Comparison of ENCODE assay signal across 8 cellular contexts in genomic region chr11:65117206-65118096, GRCh38. TPM values are rescaled to one million over a fixed set of nuclear protein-coding genes. Genes with fewer than 3 reads are reported as not detected.
DNase-seq lines count a peak whose midpoint lies in the region; ATAC-seq and TF ChIP-seq lines count a peak whose summit lies in the region.

ZNHIT2 (minus strand) TSS chr11:65117701; CDS start chr11:65117653, 48 bp downstream.

- H3K4me1 Mint-ChIP-seq in CD4-positive, alpha-beta memory T cell, result peaks cover 17 to 69% (median 42%) of the 10 kb centered on the region in 4 donors
- H3K4me1 Mint-ChIP-seq in activated CD4-positive, alpha-beta memory T cell treated with anti-CD3 and anti-CD28 coated beads, Interleukin-2, amount 10 ng/mL, durations not matched to agents 7 days and 5 days, result peaks cover 69% of the 10 kb centered on the region

- peaks cover 40% of the 10 kb centered on the region for H3K4me1 ChIP-seq in CD4-positive, alpha-beta memory T cell (ENCODE audit: insufficient read depth, low read length)
- H3K4me1 ChIP-seq in right lobe of liver, result peaks cover 0 to 39% (median 22%) of the 10 kb centered on the region in 4 donors

- WGBS in right lobe of liver (ENCODE audit: insufficient coverage, low coverage, low lambda C conversion rate, missing lambda C conversion rate), result 1% methylated on average over 29 of the region's 89 CpGs

- POLR2A ChIA-PET in CD4-positive, alpha-beta memory T cell (lab: Charles Lee; ENCODE audit: partially characterized antibody), result interaction anchor here (0.5 to 15.5 kb wide), 44 partner anchors 9 to 872 kb away, joined by 3 to 320 read pairs (median 4); partner anchors contain the start of genes ARL2, ATG2A, CAPN1 and CDC42BPG
- POLR2A ChIA-PET in activated CD4-positive, alpha-beta memory T cell treated with anti-CD3 and anti-CD28 coated beads, Interleukin-2, amount 10 ng/mL, durations not matched to agents 7 days and 5 days (lab: Charles Lee), result interaction anchor here (0.6 to 4.7 kb wide), 30 partner anchors 9 to 498 kb away, joined by 3 to 49 read pairs (median 4); partner anchors contain the start of genes ARL2, CAPN1, CDCA5 and FAM89B

- H3K27me3 ChIP-seq in CD4-positive, alpha-beta memory T cell (ENCODE audit: insufficient read depth, low read length), result no peaks in the 10 kb centered on the region
- H3K27me3 ChIP-seq in dorsolateral prefrontal cortex, result no peaks in the 10 kb centered on the region
- H3K27me3 ChIP-seq in right lobe of liver, result no peaks in the 10 kb centered on the region

- no peaks in the 10 kb centered on the region for H3K27me3 Mint-ChIP-seq in CD4-positive, alpha-beta memory T cell
- H3K27me3 Mint-ChIP-seq in activated CD4-positive, alpha-beta memory T cell treated with anti-CD3 and anti-CD28 coated beads, Interleukin-2, amount 10 ng/mL, durations not matched to agents 7 days and 5 days, result no peaks in the 10 kb centered on the region

- intact Hi-C loops in CD4-positive, alpha-beta memory T cell (cut with micrococcal nuclease), result loop anchor here (1.0 to 10.0 kb wide), 11 partner anchors 17 to 498 kb away; partner anchors contain the start of genes ATG2A, CDCA5, PCNX3 and RASGRP2
- intact Hi-C loops in dorsolateral prefrontal cortex (cut with DNase I) (loop anchor here (2.0 to 10.0 kb wide), 3 partner anchors 33 to 233 kb away; partner anchors contain the start of genes CDCA5 (in 1 of the 2) and ZFPL1 (in 1 of the 2)), right lobe of liver (cut with DNase I) (no loop called here)

- H3K9me3 Mint-ChIP-seq in CD4-positive, alpha-beta memory T cell, result peaks cover 0 to 1% (median 0%) of the 10 kb centered on the region in 8 donors
- no peaks in the 10 kb centered on the region for H3K9me3 Mint-ChIP-seq in activated CD4-positive, alpha-beta memory T cell treated with anti-CD3 and anti-CD28 coated beads, Interleukin-2, amount 10 ng/mL, durations not matched to agents 7 days and 5 days

- H3K27ac Mint-ChIP-seq in CD4-positive, alpha-beta memory T cell, result peak within 1 kb of the TSS; percentile 95 to 99 (median 97)
- peak within 1 kb of the TSS; percentile 95 for H3K27ac Mint-ChIP-seq in activated CD4-positive, alpha-beta memory T cell treated with anti-CD3 and anti-CD28 coated beads, Interleukin-2, amount 10 ng/mL, durations not matched to agents 7 days and 5 days

- CTCF ChIA-PET in CD4-positive, alpha-beta memory T cell (lab: Charles Lee; ENCODE audit: partially characterized antibody), result interaction anchor here (0.7 to 3.3 kb wide), 13 partner anchors 14 to 343 kb away, joined by 3 to 23 read pairs (median 4); partner anchors contain the start of genes ARL2, CAPN1, SYVN1 and VPS51
- CTCF ChIA-PET in activated CD4-positive, alpha-beta memory T cell treated with anti-CD3 and anti-CD28 coated beads, Interleukin-2, amount 10 ng/mL, durations not matched to agents 7 days and 5 days (lab: Charles Lee), result interaction anchor here (0.6 to 3.3 kb wide), 13 partner anchors 11 to 339 kb away, joined by 3 to 17 read pairs (median 4); partner anchors contain the start of genes ARL2, SAC3D1, SF1 and SNX15

- peak within 1 kb of the TSS; percentile 91 for H3K27ac ChIP-seq in CD4-positive, alpha-beta memory T cell (ENCODE audit: low read depth, low read length)
- H3K27ac ChIP-seq in dorsolateral prefrontal cortex (peak within 1 kb of the TSS; percentile 49 to 95 (median 89)), right lobe of liver (peak within 1 kb of the TSS; percentile 27 to 92 (median 64))

- peak; percentile 75 for TF ChIP-seq POLR2A in right lobe of liver (IDR thresholded peaks at IDR 0.05)

- DNase-seq in CD4-positive, alpha-beta memory T cell, result peak; percentile 100
- peak; percentile 96 for DNase-seq in HK-2 (ENCODE audit: unreplicated experiment)
- DNase-seq in NCI-H82 treated with DMSO at 0.1 percent for 48 hours (lab: John Stamatoyannopoulos, UW; ENCODE audit: unreplicated experiment), result peak; percentile 79
- DNase-seq in activated CD4-positive, alpha-beta memory T cell treated with anti-CD3 and anti-CD28 coated beads, Interleukin-2, amount 10 ng/mL, durations not matched to agents 7 days and 5 days, result peak; percentile 100
- peak; percentile 98 to 100 (median 99) for DNase-seq in dorsolateral prefrontal cortex
- peak; percentile 99 to 100 (median 99) for DNase-seq in right lobe of liver
- DNase-seq in stimulated activated CD4-positive, alpha-beta T cell treated with anti-CD3 and anti-CD28 coated beads, Interleukin-4, amount 100 ng/mL, for 48 hours (ENCODE audit: low read depth in 2 of 2), result peak; percentile 100

- peak; percentile 50 for ATAC-seq in GM19438 (IDR thresholded peaks at IDR 0.05; ENCODE audit: low read depth, unreplicated experiment)
- ATAC-seq in right lobe of liver, result peak; percentile 75 to 85 (median 82)

- peak; percentile 92 to 100 (median 98) for TF ChIP-seq CTCF in dorsolateral prefrontal cortex (IDR thresholded peaks at IDR 0.05 in 54 of 56, conservative IDR thresholded peaks at IDR 0.05 in 2 of 56; ENCODE audit: low read depth in 1 of 56, partially characterized antibody in 56 of 56)
- peak; percentile 95 to 97 (median 96) for TF ChIP-seq CTCF in right lobe of liver (IDR thresholded peaks at IDR 0.05)

- peaks cover 32 to 42% of the 10 kb centered on the region in 2 donors for H3K36me3 Mint-ChIP-seq in CD4-positive, alpha-beta memory T cell
- H3K36me3 Mint-ChIP-seq in activated CD4-positive, alpha-beta memory T cell treated with anti-CD3 and anti-CD28 coated beads, Interleukin-2, amount 10 ng/mL, durations not matched to agents 7 days and 5 days (ENCODE audit: low read depth), result peaks cover 56% of the 10 kb centered on the region

- peak within 1 kb of the TSS; percentile 69 to 82 for H3K4me3 ChIP-seq in CD4-positive, alpha-beta memory T cell (ENCODE audit: low read length in 2 of 2)
- H3K4me3 ChIP-seq in dorsolateral prefrontal cortex, result peak within 1 kb of the TSS; percentile 49 to 100 (median 88)
- peak within 1 kb of the TSS; percentile 68 to 91 (median 89) for H3K4me3 ChIP-seq in right lobe of liver

- H3K36me3 ChIP-seq in CD4-positive, alpha-beta memory T cell (ENCODE audit: insufficient read depth, low read length), result peaks cover 26% of the 10 kb centered on the region
- H3K36me3 ChIP-seq in right lobe of liver, result peaks cover 5 to 26% (median 11%) of the 10 kb centered on the region in 4 donors

- peak within 1 kb of the TSS; percentile 88 to 94 (median 92) for H3K4me3 Mint-ChIP-seq in CD4-positive, alpha-beta memory T cell
- peak within 1 kb of the TSS; percentile 90 for H3K4me3 Mint-ChIP-seq in activated CD4-positive, alpha-beta memory T cell treated with anti-CD3 and anti-CD28 coated beads, Interleukin-2, amount 10 ng/mL, durations not matched to agents 7 days and 5 days

- H3K9me3 ChIP-seq in CD4-positive, alpha-beta memory T cell (ENCODE audit: control insufficient read depth in 1 of 2, low read length in 2 of 2), result no peaks in the 10 kb centered on the region
- no peaks in the 10 kb centered on the region for H3K9me3 ChIP-seq in right lobe of liver

RNA-seq across cellular contexts. Expression of gene ZNHIT2, which starts in this region (rescaled TPM):
- total RNA-seq in CD4-positive, alpha-beta memory T cell, result 10 to 100 TPM; 15.9 to 16.5 TPM
- polyA plus RNA-seq in CD4-positive, alpha-beta memory T cell, result 10 to 100 TPM; 13.1 to 22.5 TPM
- 1 to 10 TPM; 8.1 to 8.6 TPM for total RNA-seq in activated CD4-positive, alpha-beta memory T cell treated with anti-CD3 and anti-CD28 coated beads, Interleukin-2, amount 10 ng/mL, durations not matched to agents 7 days and 5 days
- total RNA-seq in dorsolateral prefrontal cortex (10 to 100 TPM in 20 of 120 experiments, 1 to 10 TPM in 100; 4.6 to 13.3 (median 8.5) TPM), right lobe of liver (10 to 100 TPM in 2 of 6 experiments, 1 to 10 TPM in 4; 4.9 to 15.7 (median 6.2) TPM)

Comparison
In these comparisons a context has a peak if more than half of its experiments do, and no peak if none do; other contexts are left out.
1. Peak in every context shown above with its lines: DNase-seq, ATAC-seq, H3K4me3 ChIP-seq and H3K27ac ChIP-seq.
2. intact Hi-C loops: an anchor here in CD4-positive, alpha-beta memory T cell (1.0 to 10.0 kb wide) and dorsolateral prefrontal cortex (2.0 to 10.0 kb wide); none called in right lobe of liver.